ENCODE assay signal across 11 cellular contexts in genomic region chr1:11845641-11846335, GRCh38. TPM values are rescaled to one million over a fixed set of nuclear protein-coding genes. Genes with fewer than 3 reads are reported as not detected.
DNase-seq lines count a peak whose midpoint lies in the region; ATAC-seq and TF ChIP-seq lines count a peak whose summit lies in the region.
"Had no signal": no experiment of that assay in that cellular context is flagged by ENCODE, and none has a peak within 500 bp of the region (broad histone marks: within the 10 kb centered on the region; RNA-seq: fewer than 3 reads in every experiment).

No MANE protein-coding gene starts in this region.

- no peak overlapping the region for H2AFZ ChIP-seq in MM.1S (ENCODE audit: low read length)

- WGBS in testis, 2 donors: 59% methylated on average over 5 of the region's 5 CpGs

- in situ Hi-C loops in Caki2 (cut with HindIII; ENCODE audit: low pct_unique_long_range_greater_than_20kb, low sequenced_read_pairs): no loop called here

- H4K20me1 ChIP-seq in MM.1S (ENCODE audit: insufficient read depth, low read length): no peaks in the 10 kb centered on the region

- H3K36me3 ChIP-seq in MM.1S (replicated peaks; ENCODE audit: insufficient read depth, low read length) (no peaks in the 10 kb centered on the region), testis (ENCODE audit: low read depth, missing control alignments) (no peaks in the 10 kb centered on the region)

- no peak overlapping the region for H3K4me3 ChIP-seq in MM.1S (ENCODE audit: low read length)
- H3K4me3 ChIP-seq in testis: no peak overlapping the region

- no peaks in the 10 kb centered on the region for H3K27me3 ChIP-seq in MM.1S (replicated peaks; ENCODE audit: insufficient read depth, low read length)
- no peaks in the 10 kb centered on the region for H3K27me3 ChIP-seq in testis

- no peak overlapping the region for H3K9ac ChIP-seq in MM.1S (ENCODE audit: low read length)

- no peak overlapping the region for H3K27ac ChIP-seq in MM.1S (ENCODE audit: low read length)
- no peak overlapping the region for H3K27ac ChIP-seq in testis

- no peak for ATAC-seq in GM21390 (IDR thresholded peaks at IDR 0.05; ENCODE audit: unreplicated experiment)
- ATAC-seq in HG02623 (IDR thresholded peaks at IDR 0.05; ENCODE audit: unreplicated experiment): no peak

- H3K4me2 ChIP-seq in MM.1S (ENCODE audit: low read depth, low read length): no peak overlapping the region

- intact Hi-C loops in testis (cut with DNase I; ENCODE audit: low total_unique reads): no loop called here

- DNase-seq in Caki2 (ENCODE audit: low read depth) (peak; percentile 8), MM.1S (peak; percentile 15), erythroblast (lab: John Stamatoyannopoulos, UW) (peak; percentile 54 to 66), testis (no peak)
- DNase-seq: foreskin melanocyte; NCI-H226; stimulated activated CD4-positive, alpha-beta T cell treated with anti-CD3 and anti-CD28 coated beads, Interleukin-4, amount 100 ng/mL, for 24 hours; T-helper 9 cell had no signal

- H3K9me3 ChIP-seq in MM.1S (replicated peaks; ENCODE audit: insufficient read depth, low read length) (no peaks in the 10 kb centered on the region), testis (no peaks in the 10 kb centered on the region)

- TF ChIP-seq CTCF in MM.1S (IDR thresholded peaks at IDR 0.05; ENCODE audit: low read length): no peak
- TF ChIP-seq CTCF in testis (IDR thresholded peaks at IDR 0.05): no peak

- H3K9me2 ChIP-seq in MM.1S (replicated peaks; ENCODE audit: insufficient read depth, low read length): no peaks in the 10 kb centered on the region

- no peaks in the 10 kb centered on the region for H3F3A ChIP-seq in MM.1S (ENCODE audit: insufficient read depth, low read length)

- no peaks in the 10 kb centered on the region for H3K79me2 ChIP-seq in MM.1S (ENCODE audit: low read length)

- H3K4me1 ChIP-seq in MM.1S (ENCODE audit: low read length) (no peaks in the 10 kb centered on the region), testis (no peaks in the 10 kb centered on the region)

- no peak for TF ChIP-seq POLR2A in erythroblast (IDR thresholded peaks at IDR 0.05; ENCODE audit: low read length)
- no peak for TF ChIP-seq POLR2A in testis (IDR thresholded peaks at IDR 0.05)

RNA-seq across cellular contexts. Expression of gene NPPA, which starts 1.8 kb away (rescaled TPM):
- total RNA-seq in Caki2 (2014; rRNA removed; shearing (Covaris generic); ENCODE audit: low replicate concordance): not detected in 2 replicates
- total RNA-seq in testis: not detected
- polyA plus RNA-seq in testis (ENCODE audit: insufficient read depth, low read depth, low replicate concordance): not detected
- total RNA-seq: ureter had no signal

RNA-seq across cellular contexts. Expression of gene NPPB, which starts 13.0 kb away (rescaled TPM):
- total RNA-seq in Caki2 (2014; rRNA removed; shearing (Covaris generic); ENCODE audit: low replicate concordance): not detected in 2 replicates
- total RNA-seq in testis: under 1 TPM in 1 of 2 donors, not detected in 1; 0.50 TPM
- polyA plus RNA-seq in testis (ENCODE audit: insufficient read depth, low read depth, low replicate concordance): not detected
- total RNA-seq: ureter had no signal

RNA-seq across cellular contexts. Expression of gene CLCN6, which starts 39.8 kb away (rescaled TPM):
- 5.6 and 7.4 TPM in 2 replicates for total RNA-seq in Caki2 (2014; rRNA removed; shearing (Covaris generic); ENCODE audit: low replicate concordance)
- total RNA-seq in testis: 10 to 100 TPM; 57.1 to 91.7 TPM
- 47.9 TPM for polyA plus RNA-seq in testis (ENCODE audit: insufficient read depth, low read depth, low replicate concordance)

RNA-seq across cellular contexts. Expression of gene MTHFR, which starts 40.0 kb away (rescaled TPM):
- total RNA-seq in Caki2 (2014; rRNA removed; shearing (Covaris generic); ENCODE audit: low replicate concordance): 12.0 and 18.2 TPM in 2 replicates
- 10 to 100 TPM; 68.3 to 78.3 TPM for total RNA-seq in testis
- 30.4 TPM for polyA plus RNA-seq in testis (ENCODE audit: insufficient read depth, low read depth, low replicate concordance)
